ENCODE assay signal across 15 cellular contexts in the genomic region with DNA sequence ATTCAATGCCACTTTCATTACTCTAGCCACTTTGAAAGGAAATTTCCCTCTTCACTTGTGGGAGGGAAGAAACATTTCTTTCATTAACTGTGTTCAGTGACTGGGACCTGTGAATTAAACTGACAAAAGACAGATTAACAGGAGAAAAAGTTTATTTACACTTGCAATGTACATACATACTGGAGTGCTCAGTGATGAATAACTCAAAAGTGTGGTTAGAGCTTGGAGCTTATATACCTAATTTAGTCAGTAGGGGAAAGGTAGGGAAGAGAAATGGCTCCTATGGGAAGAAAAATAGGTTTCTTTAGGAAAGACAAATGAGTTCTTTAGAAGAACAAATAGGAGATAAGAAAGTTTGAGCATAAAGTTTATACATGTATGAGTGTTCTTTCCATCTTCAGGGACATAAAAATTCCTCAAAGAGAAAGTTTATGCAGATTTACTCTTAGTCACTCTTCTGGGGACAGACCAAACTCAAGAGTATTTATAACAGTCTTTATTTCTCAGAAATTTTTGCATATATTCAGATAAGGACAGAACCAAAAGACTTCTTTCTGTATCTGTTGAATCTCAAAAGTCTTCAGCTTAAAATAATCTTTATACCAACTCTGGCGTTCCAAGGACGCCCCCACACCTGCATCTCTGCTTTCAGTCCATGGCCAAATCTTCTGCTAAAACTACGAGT.
DNase-seq lines count a peak whose midpoint lies in the region; ATAC-seq, FAIRE-seq and TF ChIP-seq lines count a peak whose summit lies in the region.
"Had no signal": no experiment of that assay in that cellular context is flagged by ENCODE, and none has a peak within 500 bp of the region (broad histone marks: within the 10 kb centered on the region; RNA-seq: fewer than 3 reads in every experiment).

No MANE protein-coding gene starts in this region.

- FAIRE-seq in HepG2 (lab: Jason Lieb, UNC) = no peak
- FAIRE-seq: frontal cortex, GM12878 had no signal

- peaks cover 6% of the 10 kb centered on the region for H3K36me3 ChIP-seq in OCI-LY3 (replicated peaks; ENCODE audit: low read depth, low read length)
- no peaks in the 10 kb centered on the region for H3K36me3 ChIP-seq in thoracic aorta
- H3K36me3 ChIP-seq in HepG2 (replicated peaks in 1 of 2; ENCODE audit: control insufficient read depth in 1 of 2, insufficient read depth in 2 of 2, low read length in 2 of 2) = no peaks in the 10 kb centered on the region
- H3K36me3 ChIP-seq: thyroid gland had no signal

- H3K9me3 ChIP-seq in OCI-LY3 (ENCODE audit: insufficient read depth, low read length) (peaks cover 5% of the 10 kb centered on the region; the same call in 1 of the 2 replicates), thoracic aorta (no peaks in the 10 kb centered on the region), HepG2 (ENCODE audit: low read length) (no peaks in the 10 kb centered on the region)
- H3K9me3 ChIP-seq: thyroid gland had no signal

- H3K79me2 ChIP-seq in OCI-LY3 (ENCODE audit: low read length) = no peaks in the 10 kb centered on the region
- no peaks in the 10 kb centered on the region for H3K79me2 ChIP-seq in HepG2 (ENCODE audit: insufficient read depth, low read length)

- H3K4me2 ChIP-seq in OCI-LY3 (ENCODE audit: low read length) = peak overlapping the region; percentile 4; the same call in 1 of the 2 replicates
- no peak overlapping the region for H3K4me2 ChIP-seq in HepG2 (ENCODE audit: low read depth, low read length)

- TF ChIP-seq CTCF in OCI-LY3 (IDR thresholded peaks at IDR 0.05; ENCODE audit: low read depth, low read length) = no peak
- no peak for TF ChIP-seq CTCF in fibroblast of mammary gland (conservative IDR thresholded peaks at IDR 0.05; ENCODE audit: control insufficient read depth, insufficient read depth, low read depth, low read length)
- TF ChIP-seq CTCF in thoracic aorta (IDR thresholded peaks at IDR 0.05) = no peak
- no peak for TF ChIP-seq CTCF in HepG2 (CRISPR knock-in tag; IDR thresholded peaks at IDR 0.05)

- H3K4me3 ChIP-seq in OCI-LY3 (ENCODE audit: low read length) (no peak overlapping the region), fibroblast of mammary gland (ENCODE audit: control insufficient read depth, low read depth, low read length) (no peak overlapping the region), thoracic aorta (no peak overlapping the region), HepG2 (replicated peaks in 1 of 3; ENCODE audit: insufficient read depth in 1 of 3, low read depth in 2 of 3, low read length in 3 of 3) (no peak overlapping the region)
- H3K4me3 ChIP-seq: GM12878, thyroid gland had no signal

- 0 out of 2 replicates have a peak overlapping the region, but pooled peaks have one; percentile 11 for H2AFZ ChIP-seq in OCI-LY3 (ENCODE audit: low read depth, low read length)
- H2AFZ ChIP-seq in HepG2 (ENCODE audit: low read length) = no peak overlapping the region

- CTCF ChIA-PET in HepG2 (lab: Yijun Ruan, JAX; ENCODE audit: low intra/inter-chr PET ratio, low total read pairs) = no interaction called here

- H3K4me1 ChIP-seq in OCI-LY3 (ENCODE audit: low read length) (peaks cover 60% of the 10 kb centered on the region), thoracic aorta (ENCODE audit: control insufficient read depth in 1 of 2, low read depth in 2 of 2) (peaks cover 23 to 68% of the 10 kb centered on the region in 2 donors), HepG2 (ENCODE audit: insufficient read depth, low read length) (peaks cover 8% of the 10 kb centered on the region; the same call in 1 of the 2 replicates)

- no peaks in the 10 kb centered on the region for H3K27me3 ChIP-seq in OCI-LY3 (ENCODE audit: low read depth, low read length)
- no peaks in the 10 kb centered on the region for H3K27me3 ChIP-seq in thoracic aorta (replicated peaks; ENCODE audit: insufficient read depth)
- H3K27me3 ChIP-seq in HepG2 (ENCODE audit: control insufficient read depth in 1 of 2, insufficient read depth in 2 of 2, low read length in 2 of 2) = no peaks in the 10 kb centered on the region
- H3K27me3 ChIP-seq: thyroid gland had no signal

- intact Hi-C loops in HepG2 (cut with micrococcal nuclease; ENCODE audit: unreplicated experiment) = loop anchor here (5.0 kb wide), 1 partner anchor 64 kb away; no protein-coding TSS in a partner anchor

- ATAC-seq in thoracic aorta (ENCODE audit: insufficient number of reproducible peaks, low FRiP score, low read depth) (no peak), HepG2 (no peak)
- ATAC-seq: GM12878, T-helper 17 cell had no signal

- 45% methylated on average over 3 of the region's 3 CpGs for WGBS in HepG2 (ENCODE audit: low lambda C conversion rate)

- no peak overlapping the region; the same call in 1 of the 2 replicates for H3K9ac ChIP-seq in OCI-LY3 (ENCODE audit: low read length)
- no peak overlapping the region for H3K9ac ChIP-seq in HepG2 (ENCODE audit: insufficient read depth, low read depth, low read length)

- peak; percentile 33 for DNase-seq in stimulated activated CD4-positive, alpha-beta T cell treated with anti-CD3 and anti-CD28 coated beads, Interleukin-1b, Interleukin-23, amount 100 ng/mL, for 48 hours
- DNase-seq in stimulated activated CD4-positive, alpha-beta T cell treated with anti-CD3 and anti-CD28 coated beads, Interleukin-2, amount 100 ng/mL, for 48 hours = no peak
- peak; percentile 22 for DNase-seq in fibroblast of mammary gland (ENCODE audit: low read depth)
- no peak for DNase-seq in thoracic aorta (ENCODE audit: low spot score)
- no peak for DNase-seq in anterior cingulate cortex (lab: John Stamatoyannopoulos, UW)
- DNase-seq in HepG2 (ENCODE audit: low spot score) = no peak
- DNase-seq: GDM1, NCI-H1694 treated with DMSO at 0.1 percent for 48 hours, NCI-H446 treated with DMSO at 0.1 percent for 48 hours, retina, T-helper 17 cell, thyroid gland had no signal

- BruUV-seq in HepG2 (replicated peaks; lab: Mats Ljungman, UMichigan) = no TSS peak

- no peak for TF ChIP-seq RAD21 in HepG2 (CRISPR knock-in tag; IDR thresholded peaks at IDR 0.05)

- no peaks in the 10 kb centered on the region for H4K20me1 ChIP-seq in OCI-LY3 (ENCODE audit: insufficient read depth, low read length)
- H4K20me1 ChIP-seq in HepG2 (ENCODE audit: insufficient read depth, low read length) = no peaks in the 10 kb centered on the region

- TF ChIP-seq POLR2A in HepG2 (IDR thresholded peaks at IDR 0.05; ENCODE audit: insufficient read depth in 1 of 2, low read depth in 2 of 2, low read length in 2 of 2) = no peak

- in situ Hi-C loops in HepG2 (cut with HindIII; ENCODE audit: extremely low pct_ligation_motif_present, low pct_unique_long_range_greater_than_20kb) = loop anchor here (10.0 kb wide), 1 partner anchor 51 kb away; no protein-coding TSS in a partner anchor

- TF ChIP-seq EP300 in HepG2 (IDR thresholded peaks at IDR 0.05; ENCODE audit: low read depth in 2 of 2, low read length in 2 of 2) (no peak), HepG2 (CRISPR knock-in tag; IDR thresholded peaks at IDR 0.05; ENCODE audit: borderline replicate concordance) (no peak)

- POLR2A ChIA-PET in HepG2 (lab: Yijun Ruan, JAX) = no interaction called here

- peak overlapping the region; percentile 98 for H3K27ac ChIP-seq in OCI-LY3 (ENCODE audit: low read length)
- peak overlapping the region; percentile 52 to 80 for H3K27ac ChIP-seq in thoracic aorta
- no peak overlapping the region for H3K27ac ChIP-seq in HepG2 (ENCODE audit: extremely low read length, insufficient read depth, low read length)
- H3K27ac ChIP-seq: thyroid gland had no signal

TF ChIP-seq in HepG2, 621 proteins besides CTCF, POLR2A, EP300 and RAD21 (continues in another document):
- TF ChIP-seq SRSF9 (IDR thresholded peaks at IDR 0.05; ENCODE audit: borderline replicate concordance, insufficient read depth, low read depth, low read length, poor library complexity, severe bottlenecking) = no peak
- TF ChIP-seq, protein P1, sequence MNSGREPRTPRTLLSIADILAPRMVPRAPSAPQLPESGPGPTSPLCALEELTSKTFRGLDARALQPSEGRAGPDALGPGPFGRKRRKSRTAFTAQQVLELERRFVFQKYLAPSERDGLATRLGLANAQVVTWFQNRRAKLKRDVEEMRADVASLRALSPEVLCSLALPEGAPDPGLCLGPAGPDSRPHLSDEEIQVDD (CRISPR knock-in tag; IDR thresholded peaks at IDR 0.05; ENCODE audit: borderline replicate concordance) = no peak
- TF ChIP-seq, protein P2, sequence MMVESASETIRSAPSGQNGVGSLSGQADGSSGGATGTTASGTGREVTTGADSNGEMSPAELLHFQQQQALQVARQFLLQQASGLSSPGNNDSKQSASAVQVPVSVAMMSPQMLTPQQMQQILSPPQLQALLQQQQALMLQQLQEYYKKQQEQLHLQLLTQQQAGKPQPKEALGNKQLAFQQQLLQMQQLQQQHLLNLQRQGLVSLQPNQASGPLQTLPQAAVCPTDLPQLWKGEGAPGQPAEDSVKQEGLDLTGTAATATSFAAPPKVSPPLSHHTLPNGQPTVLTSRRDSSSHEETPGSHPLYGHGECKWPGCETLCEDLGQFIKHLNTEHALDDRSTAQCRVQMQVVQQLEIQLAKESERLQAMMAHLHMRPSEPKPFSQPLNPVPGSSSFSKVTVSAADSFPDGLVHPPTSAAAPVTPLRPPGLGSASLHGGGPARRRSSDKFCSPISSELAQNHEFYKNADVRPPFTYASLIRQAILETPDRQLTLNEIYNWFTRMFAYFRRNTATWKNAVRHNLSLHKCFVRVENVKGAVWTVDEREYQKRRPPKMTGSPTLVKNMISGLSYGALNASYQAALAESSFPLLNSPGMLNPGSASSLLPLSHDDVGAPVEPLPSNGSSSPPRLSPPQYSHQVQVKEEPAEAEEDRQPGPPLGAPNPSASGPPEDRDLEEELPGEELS (CRISPR knock-in tag; IDR thresholded peaks at IDR 0.05) = no peak
- TF ChIP-seq GABPB1 (CRISPR knock-in tag; IDR thresholded peaks at IDR 0.05) = no peak
- TF ChIP-seq ZNF546 (CRISPR knock-in tag; conservative IDR thresholded peaks at IDR 0.05) = no peak
- TF ChIP-seq, protein P3, sequence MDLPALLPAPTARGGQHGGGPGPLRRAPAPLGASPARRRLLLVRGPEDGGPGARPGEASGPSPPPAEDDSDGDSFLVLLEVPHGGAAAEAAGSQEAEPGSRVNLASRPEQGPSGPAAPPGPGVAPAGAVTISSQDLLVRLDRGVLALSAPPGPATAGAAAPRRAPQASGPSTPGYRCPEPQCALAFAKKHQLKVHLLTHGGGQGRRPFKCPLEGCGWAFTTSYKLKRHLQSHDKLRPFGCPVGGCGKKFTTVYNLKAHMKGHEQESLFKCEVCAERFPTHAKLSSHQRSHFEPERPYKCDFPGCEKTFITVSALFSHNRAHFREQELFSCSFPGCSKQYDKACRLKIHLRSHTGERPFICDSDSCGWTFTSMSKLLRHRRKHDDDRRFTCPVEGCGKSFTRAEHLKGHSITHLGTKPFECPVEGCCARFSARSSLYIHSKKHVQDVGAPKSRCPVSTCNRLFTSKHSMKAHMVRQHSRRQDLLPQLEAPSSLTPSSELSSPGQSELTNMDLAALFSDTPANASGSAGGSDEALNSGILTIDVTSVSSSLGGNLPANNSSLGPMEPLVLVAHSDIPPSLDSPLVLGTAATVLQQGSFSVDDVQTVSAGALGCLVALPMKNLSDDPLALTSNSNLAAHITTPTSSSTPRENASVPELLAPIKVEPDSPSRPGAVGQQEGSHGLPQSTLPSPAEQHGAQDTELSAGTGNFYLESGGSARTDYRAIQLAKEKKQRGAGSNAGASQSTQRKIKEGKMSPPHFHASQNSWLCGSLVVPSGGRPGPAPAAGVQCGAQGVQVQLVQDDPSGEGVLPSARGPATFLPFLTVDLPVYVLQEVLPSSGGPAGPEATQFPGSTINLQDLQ (CRISPR knock-in tag; IDR thresholded peaks at IDR 0.05) = no peak

Comparison
In these comparisons a context has a peak if more than half of its experiments do, and no peak if none do; other contexts are left out.
1. DNase-seq: peak in stimulated activated CD4-positive, alpha-beta T cell treated with anti-CD3 and anti-CD28 coated beads, Interleukin-1b, Interleukin-23, amount 100 ng/mL, for 48 hours (single experiment) and fibroblast of mammary gland (single experiment); none in stimulated activated CD4-positive, alpha-beta T cell treated with anti-CD3 and anti-CD28 coated beads, Interleukin-2, amount 100 ng/mL, for 48 hours (0 of 2), thoracic aorta (single experiment), anterior cingulate cortex (0 of 58) and HepG2 (single experiment).